Comparison of ENCODE assay signal across 12 cellular contexts in the genomic region with DNA sequence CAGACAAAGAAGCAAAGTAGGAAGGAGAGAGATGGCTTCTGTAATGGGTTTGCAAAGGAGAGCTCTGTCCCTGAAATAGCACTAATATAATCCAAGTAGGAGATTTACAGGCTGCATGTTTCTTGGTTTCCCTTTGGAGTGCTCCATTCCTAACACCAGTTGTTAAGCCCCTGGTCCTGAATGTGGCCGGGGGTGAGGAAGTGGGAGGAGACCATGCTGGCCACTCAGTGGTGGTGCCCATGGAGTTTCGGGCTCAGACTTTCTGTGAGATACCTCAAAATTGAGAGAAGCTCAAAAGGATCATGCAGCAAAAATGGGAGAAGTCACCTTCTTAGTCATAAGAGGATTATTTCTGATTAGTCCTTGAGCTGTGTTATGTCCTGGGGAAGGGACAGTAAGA.
DNase-seq lines count a peak whose midpoint lies in the region; ATAC-seq and TF ChIP-seq lines count a peak whose summit lies in the region.
"Had no signal": no experiment of that assay in that cellular context is flagged by ENCODE, and none has a peak within 500 bp of the region (broad histone marks: within the 10 kb centered on the region; RNA-seq: fewer than 3 reads in every experiment).

No MANE protein-coding gene starts in this region.

- H3K9ac ChIP-seq in endodermal cell (ENCODE audit: extremely low read depth, low read length, poor library complexity, severe bottlenecking) = no peak overlapping the region

- CTCF ChIA-PET in WTC11 (lab: Charles Lee) = interaction anchor here (1.3 to 1.9 kb wide), 3 partner anchors 10 to 89 kb away, joined by 3 to 5 read pairs (median 3); partner anchors contain the start of gene DAD1

- no peaks in the 10 kb centered on the region for H3K27me3 Mint-ChIP-seq in WTC11 (ENCODE audit: low read depth)
- no peaks in the 10 kb centered on the region for H3K27me3 Mint-ChIP-seq in endodermal cell (ENCODE audit: insufficient read depth)

- in situ Hi-C loops in transverse colon (cut with MboI; ENCODE audit: low pct_ligation_motif_present in 1 of 4, low pct_unique_long_range_greater_than_20kb in 1 of 4, low sequenced_read_pairs in 3 of 4) = no loop called here

- H3K9me3 ChIP-seq in right atrium auricular region (no peaks in the 10 kb centered on the region), endodermal cell (ENCODE audit: control insufficient read depth, low read length) (no peaks in the 10 kb centered on the region), transverse colon (no peaks in the 10 kb centered on the region)

- no peak for TF ChIP-seq CTCF in right atrium auricular region (IDR thresholded peaks at IDR 0.05)
- TF ChIP-seq CTCF in WTC11 (IDR thresholded peaks at IDR 0.05) = no peak
- peak; percentile 46 for TF ChIP-seq CTCF in endodermal cell (conservative IDR thresholded peaks at IDR 0.05)
- no peak for TF ChIP-seq CTCF in transverse colon (IDR thresholded peaks at IDR 0.05)

- H3K4me1 Mint-ChIP-seq in WTC11 = peaks cover 4% of the 10 kb centered on the region
- H3K4me1 Mint-ChIP-seq in endodermal cell = peaks cover 28% of the 10 kb centered on the region

- WGBS in endodermal cell (ENCODE audit: insufficient coverage in 1 of 2, insufficient read length in 1 of 2), 2 experiments = 80 to 91% methylated on average over 1 to 2 of the region's 2 CpGs
- WGBS in transverse colon (ENCODE audit: low coverage in 1 of 2), 2 donors = 76 to 94% methylated on average over 2 of the region's 2 CpGs

- H3K27ac ChIP-seq in right atrium auricular region = peak overlapping the region; percentile 73 to 91
- no peak overlapping the region for H3K27ac ChIP-seq in endodermal cell (ENCODE audit: low read depth, low read length)
- H3K27ac ChIP-seq in transverse colon = peak overlapping the region in 3 of 4 donors; percentile 55 to 68 (median 60)

- H3K9me3 Mint-ChIP-seq in WTC11 (no peaks in the 10 kb centered on the region), endodermal cell (no peaks in the 10 kb centered on the region)

- TF ChIP-seq EP300 in transverse colon (IDR thresholded peaks at IDR 0.05; ENCODE audit: low read depth) = no peak

- no peak overlapping the region for H3K4me3 ChIP-seq in right atrium auricular region
- H3K4me3 ChIP-seq in endodermal cell (ENCODE audit: low read length) = no peak overlapping the region
- no peak overlapping the region for H3K4me3 ChIP-seq in transverse colon

- H3K36me3 ChIP-seq in right atrium auricular region = no peaks in the 10 kb centered on the region
- no peaks in the 10 kb centered on the region for H3K36me3 ChIP-seq in endodermal cell (ENCODE audit: control insufficient read depth, insufficient read depth, low read length)
- H3K36me3 ChIP-seq in transverse colon = no peaks in the 10 kb centered on the region

- H3K27ac Mint-ChIP-seq in WTC11 (no peak overlapping the region), endodermal cell (no peak overlapping the region)

- H3K4me3 Mint-ChIP-seq in WTC11 (no peak overlapping the region), endodermal cell (no peak overlapping the region)

- H3K36me3 Mint-ChIP-seq in WTC11 (no peaks in the 10 kb centered on the region), endodermal cell (ENCODE audit: low read depth) (no peaks in the 10 kb centered on the region)

- H3K4me1 ChIP-seq in right atrium auricular region = peaks cover 0 to 45% of the 10 kb centered on the region in 2 donors
- peaks cover 4% of the 10 kb centered on the region for H3K4me1 ChIP-seq in endodermal cell (ENCODE audit: control insufficient read depth, insufficient read depth, low read length)
- H3K4me1 ChIP-seq in transverse colon = no peaks in the 10 kb centered on the region

- TF ChIP-seq POLR2A in transverse colon (IDR thresholded peaks at IDR 0.05) = no peak

- intact Hi-C loops in Right ventricle myocardium superior (cut with DNase I) (no loop called here), transverse colon (cut with DNase I; ENCODE audit: low total_unique reads) (no loop called here)

- H3K27me3 ChIP-seq in right atrium auricular region (no peaks in the 10 kb centered on the region), endodermal cell (ENCODE audit: control insufficient read depth, insufficient read depth, low read length, poor library complexity, severe bottlenecking) (no peaks in the 10 kb centered on the region), transverse colon (no peaks in the 10 kb centered on the region)

- POLR2A ChIA-PET in WTC11 (lab: Charles Lee) = no interaction called here

- ATAC-seq in Right ventricle myocardium superior (ENCODE audit: poor library complexity) = no peak
- ATAC-seq in WTC11 = peak; percentile 52

- DNase-seq in right atrium auricular region (ENCODE audit: low spot score) (no peak), Right ventricle myocardium superior (no peak), WTC11 (ENCODE audit: low spot score) (no peak), endodermal cell (no peak), transverse colon (no peak), 8988T (no peak), HUDEP-2 (lab: John Stamatoyannopoulos, UW; ENCODE audit: unreplicated experiment in 76 of 76) (no peak)
- DNase-seq: DMS 273 treated with DMSO at 0.1 percent for 48 hours, NCI-H1436, NCI-H2171, NCI-H748 treated with DMSO at 0.1 percent for 48 hours, RPMI8226 had no signal

TF ChIP-seq in WTC11, 78 proteins besides CTCF, POLR2A, EP300 and RAD21:
- TF ChIP-seq TEAD4 (CRISPR knock-in tag; IDR thresholded peaks at IDR 0.05) = no peak
- no peak for TF ChIP-seq ZNF232 (CRISPR knock-in tag; IDR thresholded peaks at IDR 0.05)
- TF ChIP-seq GTF2I (CRISPR knock-in tag; conservative IDR thresholded peaks at IDR 0.05) = no peak
- TF ChIP-seq FOXK1 (CRISPR knock-in tag; IDR thresholded peaks at IDR 0.05) = no peak
- TF ChIP-seq SOX15 (CRISPR knock-in tag; IDR thresholded peaks at IDR 0.05) = no peak
- no peak for TF ChIP-seq RELA (CRISPR knock-in tag; IDR thresholded peaks at IDR 0.05; ENCODE audit: borderline replicate concordance)
- TF ChIP-seq AR (CRISPR knock-in tag; IDR thresholded peaks at IDR 0.05) = no peak
- TF ChIP-seq MYBL2 (CRISPR knock-in tag; IDR thresholded peaks at IDR 0.05) = no peak
- TF ChIP-seq JAZF1 (CRISPR knock-in tag; IDR thresholded peaks at IDR 0.05) = no peak
- no peak for TF ChIP-seq E2F1 (CRISPR knock-in tag; IDR thresholded peaks at IDR 0.05)
- TF ChIP-seq, protein P1, sequence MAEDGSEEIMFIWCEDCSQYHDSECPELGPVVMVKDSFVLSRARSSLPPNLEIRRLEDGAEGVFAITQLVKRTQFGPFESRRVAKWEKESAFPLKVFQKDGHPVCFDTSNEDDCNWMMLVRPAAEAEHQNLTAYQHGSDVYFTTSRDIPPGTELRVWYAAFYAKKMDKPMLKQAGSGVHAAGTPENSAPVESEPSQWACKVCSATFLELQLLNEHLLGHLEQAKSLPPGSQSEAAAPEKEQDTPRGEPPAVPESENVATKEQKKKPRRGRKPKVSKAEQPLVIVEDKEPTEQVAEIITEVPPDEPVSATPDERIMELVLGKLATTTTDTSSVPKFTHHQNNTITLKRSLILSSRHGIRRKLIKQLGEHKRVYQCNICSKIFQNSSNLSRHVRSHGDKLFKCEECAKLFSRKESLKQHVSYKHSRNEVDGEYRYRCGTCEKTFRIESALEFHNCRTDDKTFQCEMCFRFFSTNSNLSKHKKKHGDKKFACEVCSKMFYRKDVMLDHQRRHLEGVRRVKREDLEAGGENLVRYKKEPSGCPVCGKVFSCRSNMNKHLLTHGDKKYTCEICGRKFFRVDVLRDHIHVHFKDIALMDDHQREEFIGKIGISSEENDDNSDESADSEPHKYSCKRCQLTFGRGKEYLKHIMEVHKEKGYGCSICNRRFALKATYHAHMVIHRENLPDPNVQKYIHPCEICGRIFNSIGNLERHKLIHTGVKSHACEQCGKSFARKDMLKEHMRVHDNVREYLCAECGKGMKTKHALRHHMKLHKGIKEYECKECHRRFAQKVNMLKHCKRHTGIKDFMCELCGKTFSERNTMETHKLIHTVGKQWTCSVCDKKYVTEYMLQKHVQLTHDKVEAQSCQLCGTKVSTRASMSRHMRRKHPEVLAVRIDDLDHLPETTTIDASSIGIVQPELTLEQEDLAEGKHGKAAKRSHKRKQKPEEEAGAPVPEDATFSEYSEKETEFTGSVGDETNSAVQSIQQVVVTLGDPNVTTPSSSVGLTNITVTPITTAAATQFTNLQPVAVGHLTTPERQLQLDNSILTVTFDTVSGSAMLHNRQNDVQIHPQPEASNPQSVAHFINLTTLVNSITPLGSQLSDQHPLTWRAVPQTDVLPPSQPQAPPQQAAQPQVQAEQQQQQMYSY (CRISPR knock-in tag; IDR thresholded peaks at IDR 0.05) = no peak
